ENCODE assay signal across 8 cellular contexts in genomic region chr6:57317060-57317943, GRCh38. TPM values are rescaled to one million over a fixed set of nuclear protein-coding genes. Genes with fewer than 3 reads are reported as not detected.
DNase-seq lines count a peak whose midpoint lies in the region; ATAC-seq and TF ChIP-seq lines count a peak whose summit lies in the region.

TSS of gene PRIM2 (plus strand) at chr6:57317630. CDS start at chr6:57318446, 816 bp downstream.

- POLR2A ChIA-PET in BJ (lab: Charles Lee) = interaction anchor here (0.6 kb wide), 1 partner anchor 134 kb away, joined by 3 read pairs; no protein-coding TSS in a partner anchor

- no peaks in the 10 kb centered on the region for H3K27me3 ChIP-seq in BJ (ENCODE audit: control insufficient read depth, insufficient read depth, low read length)

- ATAC-seq in HG03457 (IDR thresholded peaks at IDR 0.05; ENCODE audit: unreplicated experiment) (peak; percentile 75), left colon (peak; percentile 96)

- H3K27me3 Mint-ChIP-seq in activated CD4-positive, alpha-beta T cell treated with anti-CD3 and anti-CD28 coated beads, Interleukin-2, amount 10 ng/mL, durations not matched to agents 24 days and 14 days = peaks cover 4% of the 10 kb centered on the region

- no peak for TF ChIP-seq CTCF in BJ (IDR thresholded peaks at IDR 0.05; ENCODE audit: insufficient read depth, low read depth, low read length)

- DNase-seq in BJ (ENCODE audit: low read depth) = no peak
- DNase-seq in GM19240 (ENCODE audit: insufficient read length, low spot score) = peak; percentile 82
- DNase-seq in NCI-H524 treated with DMSO at 0.1 percent for 48 hours (lab: John Stamatoyannopoulos, UW) = peak; percentile 58
- DNase-seq in activated CD4-positive, alpha-beta T cell treated with anti-CD3 and anti-CD28 coated beads, Interleukin-2, amount 10 ng/mL, durations not matched to agents 24 days and 14 days = peak; percentile 96
- DNase-seq in dedifferentiated amniotic fluid mesenchymal stem cell (ENCODE audit: extremely low spot score) = peak; percentile 67
- peak; percentile 88 to 91 for DNase-seq in left colon
- DNase-seq in stimulated activated CD4-positive, alpha-beta T cell treated with anti-CD3 and anti-CD28 coated beads, Interleukin-1b, Interleukin-23, amount 100 ng/mL, for 4 hours (ENCODE audit: low read depth in 2 of 2) = peak; percentile 70 to 76

- intact Hi-C loops in activated CD4-positive, alpha-beta T cell treated with anti-CD3 and anti-CD28 coated beads, Interleukin-2, amount 10 ng/mL, durations not matched to agents 24 days and 14 days (cut with micrococcal nuclease) = loop anchor here (1.0 to 10.0 kb wide), 6 partner anchors 145 to 613 kb away; partner anchors contain the start of genes BAG2 and KIAA1586
- intact Hi-C loops in left colon (cut with DNase I, micrococcal nuclease) = loop anchor here in 1 of 2 donors (5.0 kb wide), 1 partner anchor 135 kb away; no protein-coding TSS in a partner anchor

- CTCF ChIA-PET in BJ (lab: Yijun Ruan, JAX) = interaction anchor here (0.7 to 4.7 kb wide), 37 partner anchors 11 to 961 kb away, joined by 3 to 87 read pairs (median 4); partner anchors contain the start of gene RAB23

- peaks cover 1% of the 10 kb centered on the region for H3K36me3 ChIP-seq in BJ (ENCODE audit: control insufficient read depth, insufficient read depth, low read length)

- peak within 1 kb of the TSS; percentile 93 for H3K27ac Mint-ChIP-seq in activated CD4-positive, alpha-beta T cell treated with anti-CD3 and anti-CD28 coated beads, Interleukin-2, amount 10 ng/mL, durations not matched to agents 24 days and 14 days

- peaks cover 30% of the 10 kb centered on the region for H3K4me1 Mint-ChIP-seq in activated CD4-positive, alpha-beta T cell treated with anti-CD3 and anti-CD28 coated beads, Interleukin-2, amount 10 ng/mL, durations not matched to agents 24 days and 14 days

- peaks cover 38% of the 10 kb centered on the region for H3K36me3 Mint-ChIP-seq in activated CD4-positive, alpha-beta T cell treated with anti-CD3 and anti-CD28 coated beads, Interleukin-2, amount 10 ng/mL, durations not matched to agents 24 days and 14 days (ENCODE audit: low read depth)

- peaks cover 5% of the 10 kb centered on the region for H3K9me3 Mint-ChIP-seq in activated CD4-positive, alpha-beta T cell treated with anti-CD3 and anti-CD28 coated beads, Interleukin-2, amount 10 ng/mL, durations not matched to agents 24 days and 14 days

- peak within 1 kb of the TSS; percentile 99 for H3K4me3 Mint-ChIP-seq in activated CD4-positive, alpha-beta T cell treated with anti-CD3 and anti-CD28 coated beads, Interleukin-2, amount 10 ng/mL, durations not matched to agents 24 days and 14 days

- peak within 1 kb of the TSS; percentile 76 for H3K4me3 ChIP-seq in BJ (ENCODE audit: low read depth, low read length)

RNA-seq across cellular contexts. Expression of gene PRIM2, which starts in this region (rescaled TPM):
- polyA plus RNA-seq in BJ (2011; rRNA removed) = 12.5 and 25.7 TPM in 2 replicates
- polyA minus RNA-seq in BJ (2011; rRNA and poly(A)+ RNA removed) = 23.9 and 24.2 TPM in 2 replicates
- 37.5 and 41.3 TPM in 2 replicates for total RNA-seq in activated CD4-positive, alpha-beta T cell treated with anti-CD3 and anti-CD28 coated beads, Interleukin-2, amount 10 ng/mL, durations not matched to agents 24 days and 14 days
- 10 to 100 TPM in 1 of 2 donors, 1 to 10 TPM in 1; 9.4 to 11.0 TPM for total RNA-seq in left colon
